14 cellular contexts compared by ENCODE assay signal in genomic region chr4:4554234-4554633, GRCh38. TPM values are rescaled to one million over a fixed set of nuclear protein-coding genes. Genes with fewer than 3 reads are reported as not detected.
DNase-seq lines count a peak whose midpoint lies in the region; ATAC-seq and TF ChIP-seq lines count a peak whose summit lies in the region.
"Had no signal": no experiment of that assay in that cellular context is flagged by ENCODE, and none has a peak within 500 bp of the region (broad histone marks: within the 10 kb centered on the region; RNA-seq: fewer than 3 reads in every experiment).

No MANE protein-coding gene starts in this region.

- H3K4me1 Mint-ChIP-seq in glutamatergic neuron (ENCODE audit: low read depth, unreplicated experiment) = no peaks in the 10 kb centered on the region
- H3K4me1 Mint-ChIP-seq: CD14-positive monocyte, GM23338 had no signal

- peaks cover 7% of the 10 kb centered on the region for H3K36me3 Mint-ChIP-seq in glutamatergic neuron (ENCODE audit: unreplicated experiment)

- TF ChIP-seq CTCF in glutamatergic neuron (IDR thresholded peaks at IDR 0.05; ENCODE audit: partially characterized antibody, unreplicated experiment) (no peak), coronary artery (IDR thresholded peaks at IDR 0.05) (no peak)

- no peak for ATAC-seq in GM18861 (IDR thresholded peaks at IDR 0.05; ENCODE audit: unreplicated experiment)
- ATAC-seq: CD8-positive, alpha-beta T cell; GM23338 had no signal

- H3K4me3 ChIP-seq in coronary artery = no peak overlapping the region
- H3K4me3 ChIP-seq: GM23338 had no signal

- no peaks in the 10 kb centered on the region for H3K27me3 Mint-ChIP-seq in glutamatergic neuron (ENCODE audit: unreplicated experiment)

- H3K4me3 Mint-ChIP-seq in glutamatergic neuron (ENCODE audit: unreplicated experiment) = no peak overlapping the region
- H3K4me3 Mint-ChIP-seq: CD14-positive monocyte; CD8-positive, alpha-beta T cell; GM23338 had no signal

- H3K27ac Mint-ChIP-seq in glutamatergic neuron (ENCODE audit: unreplicated experiment) = peak overlapping the region; percentile 13
- H3K27ac Mint-ChIP-seq: CD14-positive monocyte; CD8-positive, alpha-beta T cell; GM23338 had no signal

- H3K9me3 Mint-ChIP-seq in glutamatergic neuron (ENCODE audit: unreplicated experiment) = peaks cover 3% of the 10 kb centered on the region
- H3K9me3 Mint-ChIP-seq: CD8-positive, alpha-beta T cell; GM23338 had no signal

- no peak overlapping the region for H3K27ac ChIP-seq in caudate nucleus (ENCODE audit: low read depth, low read length)
- no peak overlapping the region for H3K27ac ChIP-seq in coronary artery
- H3K27ac ChIP-seq: HL-60 had no signal

- peak; percentile 31 for DNase-seq in Caki2 (ENCODE audit: low read depth)
- DNase-seq in ELR (ENCODE audit: low read depth) = peak; percentile 11
- DNase-seq in glutamatergic neuron = no peak
- no peak for DNase-seq in caudate nucleus (lab: John Stamatoyannopoulos, UW)
- no peak for DNase-seq in coronary artery (ENCODE audit: low spot score)
- DNase-seq: CD8-positive, alpha-beta T cell; COR-L47; DND-41; H7 had no signal

- in situ Hi-C loops in Caki2 (cut with HindIII; ENCODE audit: low pct_unique_long_range_greater_than_20kb, low sequenced_read_pairs) = no loop called here

TF ChIP-seq in PFSK-1, 5 proteins besides CTCF, POLR2A, EP300 and RAD21:
- TF ChIP-seq, protein P1, sequence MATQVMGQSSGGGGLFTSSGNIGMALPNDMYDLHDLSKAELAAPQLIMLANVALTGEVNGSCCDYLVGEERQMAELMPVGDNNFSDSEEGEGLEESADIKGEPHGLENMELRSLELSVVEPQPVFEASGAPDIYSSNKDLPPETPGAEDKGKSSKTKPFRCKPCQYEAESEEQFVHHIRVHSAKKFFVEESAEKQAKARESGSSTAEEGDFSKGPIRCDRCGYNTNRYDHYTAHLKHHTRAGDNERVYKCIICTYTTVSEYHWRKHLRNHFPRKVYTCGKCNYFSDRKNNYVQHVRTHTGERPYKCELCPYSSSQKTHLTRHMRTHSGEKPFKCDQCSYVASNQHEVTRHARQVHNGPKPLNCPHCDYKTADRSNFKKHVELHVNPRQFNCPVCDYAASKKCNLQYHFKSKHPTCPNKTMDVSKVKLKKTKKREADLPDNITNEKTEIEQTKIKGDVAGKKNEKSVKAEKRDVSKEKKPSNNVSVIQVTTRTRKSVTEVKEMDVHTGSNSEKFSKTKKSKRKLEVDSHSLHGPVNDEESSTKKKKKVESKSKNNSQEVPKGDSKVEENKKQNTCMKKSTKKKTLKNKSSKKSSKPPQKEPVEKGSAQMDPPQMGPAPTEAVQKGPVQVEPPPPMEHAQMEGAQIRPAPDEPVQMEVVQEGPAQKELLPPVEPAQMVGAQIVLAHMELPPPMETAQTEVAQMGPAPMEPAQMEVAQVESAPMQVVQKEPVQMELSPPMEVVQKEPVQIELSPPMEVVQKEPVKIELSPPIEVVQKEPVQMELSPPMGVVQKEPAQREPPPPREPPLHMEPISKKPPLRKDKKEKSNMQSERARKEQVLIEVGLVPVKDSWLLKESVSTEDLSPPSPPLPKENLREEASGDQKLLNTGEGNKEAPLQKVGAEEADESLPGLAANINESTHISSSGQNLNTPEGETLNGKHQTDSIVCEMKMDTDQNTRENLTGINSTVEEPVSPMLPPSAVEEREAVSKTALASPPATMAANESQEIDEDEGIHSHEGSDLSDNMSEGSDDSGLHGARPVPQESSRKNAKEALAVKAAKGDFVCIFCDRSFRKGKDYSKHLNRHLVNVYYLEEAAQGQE (IDR thresholded peaks at IDR 0.05; ENCODE audit: insufficient read depth in 1 of 2, low read depth in 2 of 2, low read length in 2 of 2) = no peak
- no peak for TF ChIP-seq POLR2AphosphoS5 (IDR thresholded peaks at IDR 0.05; ENCODE audit: low read depth, low read length)
- TF ChIP-seq TAF1 (IDR thresholded peaks at IDR 0.05; ENCODE audit: borderline replicate concordance, insufficient read depth, low read length) = no peak
- no peak for TF ChIP-seq FOXP2 (optimal IDR thresholded peaks at IDR 0.05; ENCODE audit: borderline replicate concordance, extremely low read depth, extremely low read length, insufficient read depth)
- 0 out of 2 replicates have a peak, but pooled peaks have one; percentile 23 for TF ChIP-seq SIN3A (IDR thresholded peaks at IDR 0.05; ENCODE audit: borderline replicate concordance, insufficient read depth, low read length)

RNA-seq across cellular contexts. Expression of gene STX18, which starts 12.4 kb away (rescaled TPM):
- total RNA-seq in Caki2 (2014; rRNA removed; shearing (Covaris generic); ENCODE audit: low replicate concordance) = 25.2 and 65.0 TPM in 2 replicates
- 24.4 TPM for polyA plus RNA-seq in PFSK-1 (2012; ENCODE audit: insufficient read length, low read depth)
- 26.3 TPM for total RNA-seq in glutamatergic neuron (ENCODE audit: unreplicated experiment)

Comparison
In these comparisons a context has a peak if more than half of its experiments do, and no peak if none do; other contexts are left out.
1. DNase-seq: peak in Caki2 (single experiment) and ELR (single experiment); none in glutamatergic neuron (single experiment), caudate nucleus (0 of 61) and coronary artery (single experiment).